9 cellular contexts compared by ENCODE assay signal in genomic region chr20:26208296-26209091, GRCh38.
DNase-seq lines count a peak whose midpoint lies in the region; ATAC-seq and TF ChIP-seq lines count a peak whose summit lies in the region.
"Had no signal": no experiment of that assay in that cellular context is flagged by ENCODE, and none has a peak within 500 bp of the region (broad histone marks: within the 10 kb centered on the region; RNA-seq: fewer than 3 reads in every experiment).

No MANE protein-coding gene starts in this region.

- H3K36me3 Mint-ChIP-seq in CD14-positive monocyte (peaks cover 0 to 4% of the 10 kb centered on the region in 2 donors), nephron progenitor cell (ENCODE audit: low read depth) (no peaks in the 10 kb centered on the region)

- H3K9ac ChIP-seq in mammary epithelial cell (ENCODE audit: insufficient read depth, low read length), result no peak overlapping the region

- no peaks in the 10 kb centered on the region for H3K4me1 Mint-ChIP-seq in CD14-positive monocyte
- H3K4me1 Mint-ChIP-seq in nephron progenitor cell, result peaks cover 4% of the 10 kb centered on the region

- H3K27ac ChIP-seq in mammary epithelial cell (ENCODE audit: insufficient read depth, low read depth, low read length) (no peak overlapping the region), aorta (ENCODE audit: low read depth in 1 of 2, low read length in 2 of 2) (no peak overlapping the region)

- H3K9me3 Mint-ChIP-seq in CD14-positive monocyte (peaks cover 7 to 23% (median 11%) of the 10 kb centered on the region in 7 donors), nephron progenitor cell (peaks cover 13% of the 10 kb centered on the region)

- H3K27me3 Mint-ChIP-seq in CD14-positive monocyte (ENCODE audit: low read depth in 3 of 3) (peaks cover 20 to 36% (median 20%) of the 10 kb centered on the region in 3 donors), nephron progenitor cell (ENCODE audit: low read depth, poor library complexity) (peaks cover 82% of the 10 kb centered on the region)

- H3K27me3 ChIP-seq in mammary epithelial cell (ENCODE audit: insufficient read depth, low read length) (peaks cover 15% of the 10 kb centered on the region), aorta (ENCODE audit: control insufficient read depth in 1 of 2, insufficient read depth in 2 of 2, low read length in 1 of 2) (no peaks in the 10 kb centered on the region)

- TF ChIP-seq CTCF in CD14-positive monocyte (IDR thresholded peaks at IDR 0.05), result no peak
- TF ChIP-seq CTCF in mammary epithelial cell (conservative IDR thresholded peaks at IDR 0.05 in 1 of 2, IDR thresholded peaks at IDR 0.05 in 1 of 2; ENCODE audit: extremely low read depth in 1 of 2, insufficient read depth in 1 of 2, low read depth in 1 of 2, low read length in 2 of 2), result no peak
- TF ChIP-seq CTCF in nephron progenitor cell (IDR thresholded peaks at IDR 0.05), result no peak

- WGBS in mammary epithelial cell (ENCODE audit: low coverage, missing lambda C conversion rate), result 5% methylated on average over 33 of the region's 91 CpGs
- 5% methylated on average over 71 to 91 of the region's 91 CpGs for WGBS in aorta, 2 donors

- DNase-seq in CD14-positive monocyte (ENCODE audit: low spot score), result peak; percentile 44
- DNase-seq in T-helper 1 cell, result peak in 4 of 5 donors; percentile 0 to 47 (median 22)
- DNase-seq in mammary epithelial cell, result peak; percentile 2
- peak; percentile 70 for DNase-seq in nephron progenitor cell
- peak; percentile 32 to 75 for DNase-seq in aorta
- DNase-seq in NCI-H774 (lab: John Stamatoyannopoulos, UW), result no peak
- DNase-seq in G401 (ENCODE audit: low spot score), result no peak
- DNase-seq in NCI-H2081 (lab: John Stamatoyannopoulos, UW), result no peak

- no peaks in the 10 kb centered on the region for H3K4me1 ChIP-seq in mammary epithelial cell (ENCODE audit: insufficient read depth, low read length)
- no peaks in the 10 kb centered on the region for H3K4me1 ChIP-seq in aorta (ENCODE audit: control insufficient read depth in 1 of 2, insufficient read depth in 2 of 2, low read length in 2 of 2)

- no peaks in the 10 kb centered on the region for H4K20me1 ChIP-seq in mammary epithelial cell (ENCODE audit: insufficient read depth, low read length)

- dilution Hi-C loops in mammary epithelial cell (cut with HindIII; ENCODE audit: low sequenced_read_pairs), result no loop called here

- no peaks in the 10 kb centered on the region for H3K79me2 ChIP-seq in mammary epithelial cell (ENCODE audit: insufficient read depth, low read length)

- no peak overlapping the region for H3K27ac Mint-ChIP-seq in CD14-positive monocyte
- no peak overlapping the region for H3K27ac Mint-ChIP-seq in nephron progenitor cell

- H3K4me2 ChIP-seq in mammary epithelial cell (ENCODE audit: insufficient read depth, low read depth, low read length), result peak overlapping the region; percentile 36

- H3K9me3 ChIP-seq in mammary epithelial cell (replicated peaks; ENCODE audit: insufficient read depth, low read length), result no peaks in the 10 kb centered on the region
- H3K9me3 ChIP-seq in aorta (ENCODE audit: control insufficient read depth, low read length), result no peaks in the 10 kb centered on the region

- CTCF ChIA-PET in mammary epithelial cell (lab: Charles Lee; ENCODE audit: low non-redundant PET), result no interaction called here

- BruUV-seq in mammary epithelial cell (replicated peaks; lab: Mats Ljungman, UMichigan), result no TSS peak

- ATAC-seq in aorta (ENCODE audit: low FRiP score), result peak; percentile 33
- ATAC-seq: GM12878 had no signal

- intact Hi-C loops in CD14-positive monocyte (cut with micrococcal nuclease) (no loop called here), mammary epithelial cell (cut with micrococcal nuclease) (no loop called here), aorta (cut with DNase I) (no loop called here)

- peak overlapping the region in 1 of 2 donors; percentile 30 for H3K4me3 Mint-ChIP-seq in CD14-positive monocyte
- peak overlapping the region; percentile 52 for H3K4me3 Mint-ChIP-seq in nephron progenitor cell

- in situ Hi-C loops in mammary epithelial cell (cut with MboI; ENCODE audit: low sequenced_read_pairs in 2 of 2), result no loop called here
- in situ Hi-C loops in G401 (cut with HindIII; ENCODE audit: low sequenced_read_pairs), result no loop called here

- no peaks in the 10 kb centered on the region for H3K36me3 ChIP-seq in mammary epithelial cell (ENCODE audit: insufficient read depth, low read length)
- H3K36me3 ChIP-seq in aorta (ENCODE audit: control insufficient read depth in 1 of 2, insufficient read depth in 2 of 2, low read length in 1 of 2), result no peaks in the 10 kb centered on the region

- H3K4me3 ChIP-seq in mammary epithelial cell (replicated peaks in 1 of 3; ENCODE audit: insufficient read depth in 1 of 3, low read depth in 2 of 3, low read length in 3 of 3) (no peak overlapping the region), aorta (ENCODE audit: low read length in 2 of 2) (no peak overlapping the region)
- H3K4me3 ChIP-seq: GM12878 had no signal

- peak overlapping the region; percentile 16 for H2AFZ ChIP-seq in mammary epithelial cell (ENCODE audit: low read depth, low read length)

Comparison
In these comparisons a context has a peak if more than half of its experiments do, and no peak if none do; other contexts are left out.
1. DNase-seq: peak in CD14-positive monocyte (single experiment), T-helper 1 cell (4 of 5), mammary epithelial cell (single experiment), nephron progenitor cell (single experiment) and aorta (2 of 2); none in NCI-H774 (single experiment), G401 (single experiment) and NCI-H2081 (0 of 2).